ENCODE assay signal across 7 cellular contexts in the genomic region with DNA sequence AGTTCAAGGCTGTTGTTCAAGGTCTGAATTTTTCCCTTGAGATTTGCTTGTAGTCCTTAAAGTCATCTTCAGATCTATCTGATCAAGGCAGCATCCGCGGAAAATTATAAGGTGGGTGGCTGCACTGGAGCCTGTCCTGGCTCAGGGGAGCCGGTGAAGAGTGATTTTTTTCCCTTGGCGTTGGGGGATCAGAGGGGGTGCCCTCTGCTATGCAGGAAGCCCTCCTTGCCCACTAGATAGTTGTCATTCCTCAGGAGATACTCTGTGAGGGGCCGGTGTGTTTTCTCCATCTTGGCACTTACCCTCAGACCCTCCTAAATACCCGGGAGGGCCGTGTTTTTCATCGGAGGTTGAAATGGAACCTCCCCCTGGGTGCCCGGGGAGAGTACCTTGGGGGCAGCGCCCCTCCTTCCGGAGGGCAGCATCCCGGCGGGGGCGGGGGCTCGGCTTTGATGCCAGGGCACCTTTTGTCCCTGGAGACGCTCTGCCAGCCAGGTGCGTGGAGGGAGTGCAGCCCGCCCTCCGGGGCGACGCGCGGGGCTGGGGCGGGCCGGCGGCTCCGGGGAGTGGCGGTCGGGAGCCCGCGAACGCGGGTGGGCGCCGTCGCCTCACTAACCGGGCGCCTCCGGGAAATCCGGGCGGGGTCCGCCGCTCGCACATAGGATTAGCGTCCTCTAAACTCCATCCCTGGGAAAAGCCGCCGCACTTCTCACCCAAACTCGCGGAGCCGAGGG. TPM values are rescaled to one million over a fixed set of nuclear protein-coding genes. Genes with fewer than 3 reads are reported as not detected.
A peak's percentile ranks its signal among the peaks of the same experiment; 100 is the strongest.
DNase-seq lines count a peak whose midpoint lies in the region; ATAC-seq and TF ChIP-seq lines count a peak whose summit lies in the region.
"Not testable (repeated sequence)": the region's sequence is repeated elsewhere in the genome, so short reads cannot be mapped to it uniquely, and the experiment has no call there.

No MANE protein-coding gene starts in this region.

- TF ChIP-seq CTCF in choroid plexus epithelial cell (conservative IDR thresholded peaks at IDR 0.05; ENCODE audit: low read depth, low read length) = not testable (repeated sequence)

- not testable (repeated sequence) for H3K27me3 Mint-ChIP-seq in activated CD4-positive, alpha-beta memory T cell treated with anti-CD3 and anti-CD28 coated beads for 36 hours

- CTCF ChIA-PET in activated CD4-positive, alpha-beta memory T cell treated with anti-CD3 and anti-CD28 coated beads for 36 hours (lab: Charles Lee) = not testable (repeated sequence)

- H3K4me3 ChIP-seq in choroid plexus epithelial cell (ENCODE audit: low read depth, low read length) (peak overlapping the region; percentile 73), skin epidermis (peak overlapping the region; percentile 76 to 99 (median 82))

- DNase-seq in NCI-H1417 (lab: John Stamatoyannopoulos, UW) = peak; percentile 45 to 76 (median 69)
- peak; percentile 60 for DNase-seq in activated CD4-positive, alpha-beta memory T cell treated with anti-CD3 and anti-CD28 coated beads for 36 hours
- DNase-seq in choroid plexus epithelial cell (ENCODE audit: low read depth) = not testable (repeated sequence)
- DNase-seq in kidney tubule cell (ENCODE audit: low spot score) = peak; percentile 30

- H3K4me1 Mint-ChIP-seq in activated CD4-positive, alpha-beta memory T cell treated with anti-CD3 and anti-CD28 coated beads for 36 hours (ENCODE audit: low read depth) = peaks cover 24% of the 10 kb centered on the region

- H3K36me3 Mint-ChIP-seq in activated CD4-positive, alpha-beta memory T cell treated with anti-CD3 and anti-CD28 coated beads for 36 hours = peaks cover 18% of the 10 kb centered on the region

- POLR2A ChIA-PET in activated CD4-positive, alpha-beta memory T cell treated with anti-CD3 and anti-CD28 coated beads for 36 hours (lab: Charles Lee) = not testable (repeated sequence)

- peak overlapping the region; percentile 80 for H3K4me3 Mint-ChIP-seq in activated CD4-positive, alpha-beta memory T cell treated with anti-CD3 and anti-CD28 coated beads for 36 hours

- peak; percentile 13 for ATAC-seq in GM18505 (IDR thresholded peaks at IDR 0.05; ENCODE audit: unreplicated experiment)
- ATAC-seq in HG02763 (IDR thresholded peaks at IDR 0.05; ENCODE audit: unreplicated experiment) = peak; percentile 12

- peak overlapping the region; percentile 83 for H3K27ac Mint-ChIP-seq in activated CD4-positive, alpha-beta memory T cell treated with anti-CD3 and anti-CD28 coated beads for 36 hours

- not testable (repeated sequence) for H3K9me3 Mint-ChIP-seq in activated CD4-positive, alpha-beta memory T cell treated with anti-CD3 and anti-CD28 coated beads for 36 hours

- H3K27ac ChIP-seq in skin epidermis = peak overlapping the region; percentile 88 to 100 (median 100)

- TF ChIP-seq POLR2A in GM18505 (IDR thresholded peaks at IDR 0.05; ENCODE audit: borderline replicate concordance, extremely low read depth, insufficient read depth, insufficient read length) = not testable (repeated sequence)

- intact Hi-C loops in activated CD4-positive, alpha-beta memory T cell treated with anti-CD3 and anti-CD28 coated beads for 36 hours (cut with micrococcal nuclease) = loop anchor here (2.0 kb wide), 1 partner anchor 53 kb away; a partner anchor contains a TSS

RNA-seq across cellular contexts. Expression of a gene that starts 53.7 kb away (rescaled TPM):
- total RNA-seq in activated CD4-positive, alpha-beta memory T cell treated with anti-CD3 and anti-CD28 coated beads for 36 hours = 10 to 100 TPM; 42.2 to 42.8 TPM
